9 cellular contexts compared by ENCODE assay signal in the genomic region with DNA sequence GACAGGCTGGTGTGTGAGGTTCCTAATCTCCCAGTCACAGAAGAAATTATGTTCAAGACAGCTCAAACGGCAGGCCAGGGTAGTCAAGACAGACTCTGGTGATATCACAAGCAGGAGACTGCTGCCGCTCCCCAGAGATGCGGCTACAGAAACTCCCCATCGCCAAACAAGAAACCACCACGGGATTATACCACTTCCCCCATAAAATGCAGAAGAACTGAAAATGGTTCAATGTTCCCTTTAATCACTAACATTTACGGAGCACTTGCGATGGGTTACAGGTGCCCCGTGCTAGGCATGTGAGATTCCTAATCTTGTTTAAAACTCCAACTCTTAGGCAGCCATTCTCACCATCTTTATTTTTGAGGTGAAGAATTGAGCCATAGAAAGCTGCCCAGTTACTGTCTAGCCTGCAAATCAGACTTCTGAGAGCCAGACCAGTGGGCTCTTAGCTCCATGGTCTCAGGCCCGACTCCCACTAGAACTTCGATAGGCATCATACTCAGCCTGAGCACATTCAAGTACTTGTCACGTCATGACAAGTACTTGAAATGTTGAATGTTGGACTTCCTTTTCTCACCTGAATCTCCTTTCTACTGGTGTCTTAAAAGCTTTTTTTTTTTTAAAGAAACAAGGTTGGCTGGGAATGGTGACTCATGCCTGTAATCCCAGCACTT. TPM values are rescaled to one million over a fixed set of nuclear protein-coding genes. Genes with fewer than 3 reads are reported as not detected.
DNase-seq lines count a peak whose midpoint lies in the region; ATAC-seq lines count a peak whose summit lies in the region.
"Had no signal": no experiment of that assay in that cellular context is flagged by ENCODE, and none has a peak within 500 bp of the region (broad histone marks: within the 10 kb centered on the region; RNA-seq: fewer than 3 reads in every experiment).

No MANE protein-coding gene starts in this region.

- H3K4me2 ChIP-seq in BLaER1, result peak overlapping the region; percentile 71

- intact Hi-C loops in left colon (cut with DNase I, micrococcal nuclease), result no loop called here

- no peaks in the 10 kb centered on the region for H4K20me1 ChIP-seq in BLaER1

- H3K9ac ChIP-seq in BLaER1 (peak overlapping the region; percentile 20; the same call in 1 of the 2 replicates), SK-N-MC (ENCODE audit: insufficient read length) (no peak overlapping the region)

- H3K36me3 ChIP-seq in BLaER1, result peaks cover 68% of the 10 kb centered on the region
- peaks cover 87% of the 10 kb centered on the region for H3K36me3 ChIP-seq in SK-N-MC (ENCODE audit: insufficient read depth, low read length)

- H3K9me3 ChIP-seq in BLaER1, result no peaks in the 10 kb centered on the region
- no peaks in the 10 kb centered on the region for H3K9me3 ChIP-seq in SK-N-MC (ENCODE audit: low read depth, low read length)

- H3K27ac ChIP-seq in BLaER1 (no peak overlapping the region), SK-N-MC (peak overlapping the region; percentile 64; the same call in 1 of the 2 replicates)

- no peaks in the 10 kb centered on the region for H3K27me3 ChIP-seq in BLaER1

- H3K4me1 ChIP-seq in BLaER1, result peaks cover 24% of the 10 kb centered on the region

- H3K4me3 ChIP-seq in BLaER1 (no peak overlapping the region), SK-N-MC (no peak overlapping the region)

- DNase-seq in SK-N-MC (ENCODE audit: low read depth, low spot score) (no peak), left colon (no peak), NCI-H2196 (lab: John Stamatoyannopoulos, UW; ENCODE audit: unreplicated experiment) (no peak), A172 (ENCODE audit: low spot score) (no peak), NCI-H2171 (lab: John Stamatoyannopoulos, UW) (no peak)
- DNase-seq: IMR-90 had no signal

- ATAC-seq in GM19025 (IDR thresholded peaks at IDR 0.05; ENCODE audit: low read depth, unreplicated experiment), result peak; percentile 53
- peak; percentile 56 for ATAC-seq in left colon
- ATAC-seq in GM18517 (IDR thresholded peaks at IDR 0.05; ENCODE audit: unreplicated experiment), result no peak

RNA-seq across cellular contexts. Expression of gene TBC1D2B, which starts 58.4 kb away (rescaled TPM):
- 10 to 100 TPM; 41.3 to 63.5 TPM for total RNA-seq in left colon
- 14.5 and 14.9 TPM in 2 replicates for total RNA-seq in A172 (2014; rRNA removed; shearing (Covaris generic))
